Comparison of ENCODE assay signal across 29 cellular contexts in genomic region chr3:36833160-36833814, GRCh38.
"Had no signal": no experiment of that assay in that cellular context is flagged by ENCODE, and none has a peak within 500 bp of the region (broad histone marks: within the 10 kb centered on the region; RNA-seq: fewer than 3 reads in every experiment).

No MANE protein-coding gene starts in this region.

- H3K27me3 ChIP-seq: brain microvascular endothelial cell, SJSA1 had no signal

- H3K27ac ChIP-seq: brain microvascular endothelial cell, SJSA1, WERI-Rb-1 had no signal

- H3K27me3 Mint-ChIP-seq: activated CD4-positive, alpha-beta T cell treated with anti-CD3 and anti-CD28 coated beads, Interleukin-2, amount 10 ng/mL, durations not matched to agents 24 days and 14 days; activated CD8-positive, alpha-beta T cell treated with anti-CD3 and anti-CD28 coated beads for 36 hours; activated naive CD8-positive, alpha-beta T cell treated with anti-CD3 and anti-CD28 coated beads for 36 hours; activated T-helper 17 cell treated with anti-CD3 and anti-CD28 coated beads, Interleukin-2, amount 50 U/mL, for 72 hours had no signal

- H3K27ac Mint-ChIP-seq: activated CD4-positive, alpha-beta T cell treated with anti-CD3 and anti-CD28 coated beads, Interleukin-2, amount 10 ng/mL, durations not matched to agents 24 days and 14 days; activated CD8-positive, alpha-beta T cell treated with anti-CD3 and anti-CD28 coated beads for 36 hours; activated naive CD8-positive, alpha-beta T cell treated with anti-CD3 and anti-CD28 coated beads for 36 hours; activated T-cell treated with anti-CD3 and anti-CD28 coated beads, Interleukin-2, amount 50 U/mL, for 72 hours; activated T-helper 17 cell treated with anti-CD3 and anti-CD28 coated beads, Interleukin-2, amount 50 U/mL, for 72 hours; T-helper 1 cell treated with Interleukin-12 subunit alpha and Interleukin-12 subunit beta and Interleukin-4 antibody, amounts not matched to agents 30 μg/mL and 1 μg/mL, for 36 hours; T-helper 2 cell treated with Interferon-gamma antibody and Interleukin-4, amounts not matched to agents 5 μg/mL and 100 μg/mL, for 36 hours had no signal

- H3K4me3 Mint-ChIP-seq: activated CD4-positive, alpha-beta T cell treated with anti-CD3 and anti-CD28 coated beads, Interleukin-2, amount 10 ng/mL, durations not matched to agents 24 days and 14 days; activated CD8-positive, alpha-beta T cell treated with anti-CD3 and anti-CD28 coated beads for 36 hours; activated naive CD8-positive, alpha-beta T cell treated with anti-CD3 and anti-CD28 coated beads for 36 hours; activated T-cell treated with anti-CD3 and anti-CD28 coated beads, Interleukin-2, amount 50 U/mL, for 72 hours; activated T-helper 17 cell treated with anti-CD3 and anti-CD28 coated beads, Interleukin-2, amount 50 U/mL, for 72 hours; T-helper 1 cell treated with Interleukin-12 subunit alpha and Interleukin-12 subunit beta and Interleukin-4 antibody, amounts not matched to agents 30 μg/mL and 1 μg/mL, for 36 hours; T-helper 2 cell treated with Interferon-gamma antibody and Interleukin-4, amounts not matched to agents 5 μg/mL and 100 μg/mL, for 36 hours had no signal

- H3K9me3 Mint-ChIP-seq: activated CD4-positive, alpha-beta T cell treated with anti-CD3 and anti-CD28 coated beads, Interleukin-2, amount 10 ng/mL, durations not matched to agents 24 days and 14 days; activated CD8-positive, alpha-beta T cell treated with anti-CD3 and anti-CD28 coated beads for 36 hours; activated naive CD8-positive, alpha-beta T cell treated with anti-CD3 and anti-CD28 coated beads for 36 hours; activated T-cell treated with anti-CD3 and anti-CD28 coated beads, Interleukin-2, amount 50 U/mL, for 72 hours; activated T-helper 17 cell treated with anti-CD3 and anti-CD28 coated beads, Interleukin-2, amount 50 U/mL, for 72 hours; T-helper 1 cell treated with Interleukin-12 subunit alpha and Interleukin-12 subunit beta and Interleukin-4 antibody, amounts not matched to agents 30 μg/mL and 1 μg/mL, for 36 hours; T-helper 2 cell treated with Interferon-gamma antibody and Interleukin-4, amounts not matched to agents 5 μg/mL and 100 μg/mL, for 36 hours had no signal

- H3K36me3 Mint-ChIP-seq: activated naive CD8-positive, alpha-beta T cell treated with anti-CD3 and anti-CD28 coated beads for 36 hours had no signal

- H3K4me1 Mint-ChIP-seq: activated CD4-positive, alpha-beta T cell treated with anti-CD3 and anti-CD28 coated beads, Interleukin-2, amount 10 ng/mL, durations not matched to agents 24 days and 14 days had no signal

- H3K9me2 ChIP-seq: SK-N-SH had no signal

- H3K4me1 ChIP-seq: SJSA1 had no signal

- H3K36me3 ChIP-seq: brain microvascular endothelial cell, SJSA1, WERI-Rb-1 had no signal

- DNase-seq: activated CD4-positive, alpha-beta T cell treated with anti-CD3 and anti-CD28 coated beads, Interleukin-2, amount 10 ng/mL, durations not matched to agents 24 days and 14 days; activated CD4-positive, alpha-beta T cell treated with anti-CD3 and anti-CD28 coated beads, Interleukin-2, amount 50 U/mL, for 4 hours; activated CD8-positive, alpha-beta T cell treated with anti-CD3 and anti-CD28 coated beads for 36 hours; activated effector memory CD4-positive, alpha-beta T cell treated with anti-CD3 and anti-CD28 coated beads, Interleukin-2, amount 50 U/mL, for 16 hours; activated naive CD4-positive, alpha-beta T cell; activated naive CD4-positive, alpha-beta T cell treated with anti-CD3 and anti-CD28 coated beads, Interleukin-2, amount 50 U/mL, for 16 hours; activated naive CD8-positive, alpha-beta T cell treated with anti-CD3 and anti-CD28 coated beads for 36 hours; activated T-cell treated with anti-CD3 and anti-CD28 coated beads, Interleukin-2, amount 50 U/mL, for 1 hour; activated T-cell treated with anti-CD3 and anti-CD28 coated beads, Interleukin-2, amount 50 U/mL, for 72 hours; amniotic stem cell; aorta; brain microvascular endothelial cell; central memory CD4-positive, alpha-beta T cell; Karpas-422; NCI-H1105; NCI-H1417 treated with DMSO at 0.1 percent for 48 hours; NCI-H187 treated with DMSO at 0.1 percent for 48 hours; NCI-H2081; NCI-H345; NCI-H524 treated with DMSO at 0.1 percent for 48 hours; RPMI8226; SHP77 treated with DMSO at 0.1 percent for 48 hours; SK-N-SH; WERI-Rb-1 had no signal

- H3K4me3 ChIP-seq: SJSA1 had no signal

- H3K9me3 ChIP-seq: SJSA1, SK-N-SH had no signal

- H3K4me2 ChIP-seq: SK-N-SH had no signal

- H3K9ac ChIP-seq: SK-N-SH had no signal

- ATAC-seq: activated CD8-positive, alpha-beta T cell treated with anti-CD3 and anti-CD28 coated beads for 36 hours; activated T-cell treated with anti-CD3 and anti-CD28 coated beads, Interleukin-2, amount 50 U/mL, for 72 hours; activated T-helper 17 cell treated with anti-CD3 and anti-CD28 coated beads, Interleukin-2, amount 50 U/mL, for 72 hours; Panc1 had no signal
